8 cellular contexts compared by ENCODE assay signal in genomic region chr15:31391687-31392671, GRCh38.
DNase-seq lines count a peak whose midpoint lies in the region; ATAC-seq, FAIRE-seq and TF ChIP-seq lines count a peak whose summit lies in the region.

No MANE protein-coding gene starts in this region.

- H3K79me2 ChIP-seq in GM23248 (ENCODE audit: insufficient read depth) (no peaks in the 10 kb centered on the region), Karpas-422 (ENCODE audit: low read length) (no peaks in the 10 kb centered on the region)

- peak overlapping the region; percentile 81 for H2AFZ ChIP-seq in GM23248
- peak overlapping the region; percentile 34; the same call in 1 of the 2 replicates for H2AFZ ChIP-seq in Karpas-422 (ENCODE audit: low read length)

- H3K4me1 Mint-ChIP-seq in activated B cell treated with CpG ODN at 0.5 μM for 24 hours, result peaks cover 13% of the 10 kb centered on the region

- CTCF ChIA-PET in activated B cell treated with CpG ODN at 0.5 μM for 24 hours (lab: Charles Lee), result interaction anchor here (0.8 to 1.4 kb wide), 6 partner anchors 26 to 263 kb away, joined by 3 to 14 read pairs (median 5); no protein-coding TSS in a partner anchor

- POLR2A ChIA-PET in activated B cell treated with CpG ODN at 0.5 μM for 24 hours (lab: Charles Lee), result interaction anchor here (0.6 to 2.1 kb wide), 17 partner anchors 12 to 360 kb away, joined by 3 to 20 read pairs (median 4); partner anchors contain the start of gene KLF13

- H3K36me3 Mint-ChIP-seq in activated B cell treated with CpG ODN at 0.5 μM for 24 hours (ENCODE audit: low read depth), result no peaks in the 10 kb centered on the region

- H3K9me3 Mint-ChIP-seq in activated B cell treated with CpG ODN at 0.5 μM for 24 hours, result no peaks in the 10 kb centered on the region

- H4K20me1 ChIP-seq in GM23248 (ENCODE audit: insufficient read depth) (no peaks in the 10 kb centered on the region), Karpas-422 (ENCODE audit: insufficient read depth, low read depth, low read length) (no peaks in the 10 kb centered on the region)

- H3K4me2 ChIP-seq in GM23248 (ENCODE audit: unreplicated experiment) (peak overlapping the region; percentile 91), Karpas-422 (ENCODE audit: low read depth, low read length, poor library complexity, severe bottlenecking) (peak overlapping the region; percentile 64)

- no peak for TF ChIP-seq CTCF in activated B cell treated with CpG ODN at 0.5 μM for 24 hours (IDR thresholded peaks at IDR 0.05)
- TF ChIP-seq CTCF in cardiac fibroblast (IDR thresholded peaks at IDR 0.05; ENCODE audit: low read depth, low read length), result no peak
- no peak for TF ChIP-seq CTCF in kidney (IDR thresholded peaks at IDR 0.05; ENCODE audit: borderline replicate concordance, extremely low read depth, insufficient read depth)

- H3K27ac ChIP-seq in GM23248 (peak overlapping the region; percentile 52), Karpas-422 (ENCODE audit: low read length) (no peak overlapping the region), kidney (ENCODE audit: low read depth in 2 of 2, low read length in 2 of 2) (peak overlapping the region; percentile 99)

- H3K9me2 ChIP-seq in GM23248 (ENCODE audit: insufficient read depth), result no peaks in the 10 kb centered on the region
- no peaks in the 10 kb centered on the region for H3K9me2 ChIP-seq in Karpas-422 (replicated peaks; ENCODE audit: insufficient read depth, low read length)

- intact Hi-C loops in activated B cell treated with CpG ODN at 0.5 μM for 24 hours (cut with micrococcal nuclease), result loop anchor here (1.0 to 5.0 kb wide), 7 partner anchors 19 to 97 kb away; no protein-coding TSS in a partner anchor
- intact Hi-C loops in kidney (cut with DNase I), result no loop called here

- peak overlapping the region; percentile 87 for H3K4me3 Mint-ChIP-seq in activated B cell treated with CpG ODN at 0.5 μM for 24 hours

- H3K36me3 ChIP-seq in GM23248 (ENCODE audit: low read depth) (no peaks in the 10 kb centered on the region), Karpas-422 (ENCODE audit: insufficient read depth, low read length) (no peaks in the 10 kb centered on the region), kidney (ENCODE audit: control insufficient read depth in 1 of 2, insufficient read depth in 2 of 2, low read length in 2 of 2) (no peaks in the 10 kb centered on the region)

- H3F3A ChIP-seq in GM23248 (ENCODE audit: insufficient read depth), result peaks cover 38% of the 10 kb centered on the region

- no peaks in the 10 kb centered on the region for H3K27me3 ChIP-seq in GM23248 (replicated peaks; ENCODE audit: insufficient read depth)
- H3K27me3 ChIP-seq in Karpas-422 (ENCODE audit: low read length), result no peaks in the 10 kb centered on the region

- H3K4me3 ChIP-seq in GM23248 (peak overlapping the region; percentile 81), Karpas-422 (ENCODE audit: low read length) (peak overlapping the region; percentile 52), cardiac fibroblast (replicated peaks in 1 of 2; ENCODE audit: low read depth in 2 of 2, low read length in 2 of 2) (peak overlapping the region; percentile 64 to 67), kidney (ENCODE audit: low read length in 2 of 2) (peak overlapping the region; percentile 64 to 86)

- 0 to 2% methylated on average over 46 to 85 of the region's 86 CpGs for WGBS in GM23248 (ENCODE audit: low coverage in 1 of 2, low lambda C conversion rate in 2 of 2, missing lambda C conversion rate in 2 of 2), 2 experiments

- no peak for FAIRE-seq in kidney (lab: Jason Lieb, UNC)

- H3K4me1 ChIP-seq in GM23248 (ENCODE audit: insufficient read depth) (peaks cover 18% of the 10 kb centered on the region), Karpas-422 (ENCODE audit: low read length) (peaks cover 13% of the 10 kb centered on the region), kidney (ENCODE audit: control insufficient read depth in 1 of 2, insufficient read depth in 1 of 2, low read depth in 1 of 2, low read length in 2 of 2) (peaks cover 0 to 7% of the 10 kb centered on the region in 2 donors)

- peak overlapping the region; percentile 35 for H3K27ac Mint-ChIP-seq in activated B cell treated with CpG ODN at 0.5 μM for 24 hours

- no peaks in the 10 kb centered on the region for H3K27me3 Mint-ChIP-seq in activated B cell treated with CpG ODN at 0.5 μM for 24 hours

- H3K9me3 ChIP-seq in GM23248 (ENCODE audit: low read depth), result no peaks in the 10 kb centered on the region
- H3K9me3 ChIP-seq in Karpas-422 (ENCODE audit: low read length), result no peaks in the 10 kb centered on the region
- H3K9me3 ChIP-seq in kidney (ENCODE audit: control insufficient read depth in 1 of 2, low read length in 2 of 2), result no peaks in the 10 kb centered on the region

- H3K9ac ChIP-seq in GM23248, result peak overlapping the region; percentile 92
- peak overlapping the region; percentile 28 for H3K9ac ChIP-seq in Karpas-422 (ENCODE audit: low read length)
- H3K9ac ChIP-seq in kidney (ENCODE audit: low read length in 2 of 2), result peak overlapping the region; percentile 21 to 94

- in situ Hi-C loops in GM23248 (cut with MboI), result no loop called here

- peak; percentile 91 for ATAC-seq in activated B cell treated with CpG ODN at 0.5 μM for 24 hours (ENCODE audit: low read depth)

- DNase-seq in GM03348 (ENCODE audit: low spot score) (peak; percentile 93), GM23248 (peak; percentile 84), Karpas-422 (peak; percentile 73), activated B cell treated with CpG ODN at 0.5 μM for 24 hours (peak; percentile 78), cardiac fibroblast (ENCODE audit: low read depth in 2 of 2) (peak; percentile 61 to 94), kidney (peak; percentile 96), NCI-H446 (lab: John Stamatoyannopoulos, UW) (no peak)
- DNase-seq in stimulated activated CD4-positive, alpha-beta T cell treated with anti-CD3 and anti-CD28 coated beads, Interleukin-15, amount 100 ng/mL, for 24 hours, result peak; percentile 90

Comparison
In these comparisons a context has a peak if more than half of its experiments do, and no peak if none do; other contexts are left out.
1. DNase-seq: peak in GM03348 (single experiment), GM23248 (single experiment), Karpas-422 (single experiment), activated B cell treated with CpG ODN at 0.5 μM for 24 hours (single experiment), cardiac fibroblast (2 of 2), kidney (single experiment) and stimulated activated CD4-positive, alpha-beta T cell treated with anti-CD3 and anti-CD28 coated beads, Interleukin-15, amount 100 ng/mL, for 24 hours (single experiment); none in NCI-H446 (0 of 2).
2. H3K9ac ChIP-seq: peak in every context shown above with its lines; median percentile 92 in GM23248; 58 in kidney; 28 in Karpas-422.
3. Peak in every context shown above with its lines, with median percentiles within 50 percentile points of each other: H3K4me3 ChIP-seq.